In the genomic region with DNA sequence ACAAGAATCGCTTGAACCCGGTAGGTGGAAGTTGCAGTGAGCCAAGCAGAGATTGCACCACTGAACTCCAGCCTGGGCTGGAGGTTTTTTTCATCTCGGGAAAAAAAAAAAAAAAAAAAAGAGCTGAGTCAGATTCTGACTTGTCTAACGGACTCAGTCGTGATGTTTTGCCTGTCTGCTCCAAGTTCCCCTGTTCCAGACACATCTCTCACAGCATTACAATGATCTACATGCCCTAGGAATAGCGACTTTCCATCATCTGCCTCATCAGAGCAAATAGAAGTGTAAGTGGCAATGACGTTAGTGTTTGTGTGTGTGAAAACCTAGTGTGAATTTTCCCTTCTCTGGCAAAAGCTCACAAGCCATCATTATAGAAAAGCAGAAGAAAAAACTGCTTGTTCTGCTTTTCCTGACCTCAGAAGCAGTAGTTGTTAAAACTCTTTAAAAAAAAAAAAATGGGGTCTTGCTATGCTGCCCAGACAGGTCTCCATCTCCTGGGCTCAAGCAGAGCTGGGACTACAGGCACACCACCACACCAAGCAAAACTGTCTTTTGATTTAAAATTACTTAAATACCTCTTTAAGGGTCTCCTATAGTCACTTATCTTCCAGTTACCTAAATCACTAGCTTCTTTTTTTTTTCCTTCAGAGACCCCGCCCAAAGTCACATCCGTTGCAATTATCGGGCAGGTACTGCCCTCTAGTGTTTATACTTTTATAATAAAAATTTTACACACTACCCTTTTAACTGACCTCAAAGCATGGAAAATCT, we compare ENCODE assay signal across 8 cellular contexts. TPM values are rescaled to one million over a fixed set of nuclear protein-coding genes. Genes with fewer than 3 reads are reported as not detected.
DNase-seq lines count a peak whose midpoint lies in the region; ATAC-seq and TF ChIP-seq lines count a peak whose summit lies in the region.

No MANE protein-coding gene starts in this region.

- peak in 3 of 7 experiments; percentile 5 to 12 (median 8) for DNase-seq in CD8-positive, alpha-beta T cell
- no peak for DNase-seq in HFF-Myc (ENCODE audit: extremely low read depth, low read depth)
- DNase-seq in NOMO-1 treated with DMSO at 0.1 percent for 48 hours (lab: John Stamatoyannopoulos, UW; ENCODE audit: unreplicated experiment) = peak; percentile 89
- DNase-seq in activated naive CD8-positive, alpha-beta T cell treated with anti-CD3 and anti-CD28 coated beads, Interleukin-2, amount 50 U/mL, for 24 hours = no peak
- no peak for DNase-seq in right atrium auricular region (ENCODE audit: low spot score)
- no peak for DNase-seq in stimulated activated CD4-positive, alpha-beta T cell treated with anti-CD3 and anti-CD28 coated beads, Interleukin-4, amount 100 ng/mL, for 1 hour

- intact Hi-C loops in CD8-positive, alpha-beta T cell (cut with DNase I, micrococcal nuclease) = loop anchor here (1.0 to 2.0 kb wide), 5 partner anchors 22 to 298 kb away; no protein-coding TSS in a partner anchor

- peak overlapping the region; percentile 71 for H3K9ac ChIP-seq in skeletal muscle satellite cell (ENCODE audit: low read depth, low read length)

- TF ChIP-seq CTCF in CD8-positive, alpha-beta T cell (IDR thresholded peaks at IDR 0.05) = peak; percentile 91
- TF ChIP-seq CTCF in HFF-Myc (IDR thresholded peaks at IDR 0.05; ENCODE audit: low read depth, low read length, missing control alignments) = peak; percentile 34
- TF ChIP-seq CTCF in right atrium auricular region (IDR thresholded peaks at IDR 0.05) = peak; percentile 12 to 76

- peak overlapping the region; percentile 32 for H3K4me3 Mint-ChIP-seq in CD8-positive, alpha-beta T cell
- H3K4me3 Mint-ChIP-seq in activated naive CD8-positive, alpha-beta T cell treated with anti-CD3 and anti-CD28 coated beads, Interleukin-2, amount 50 U/mL, for 24 hours = peak overlapping the region; percentile 48

- peaks cover 7% of the 10 kb centered on the region for H3K4me1 Mint-ChIP-seq in CD8-positive, alpha-beta T cell (ENCODE audit: low read depth)
- H3K4me1 Mint-ChIP-seq in activated naive CD8-positive, alpha-beta T cell treated with anti-CD3 and anti-CD28 coated beads, Interleukin-2, amount 50 U/mL, for 24 hours = peaks cover 12% of the 10 kb centered on the region

- no peak overlapping the region for H3K27ac Mint-ChIP-seq in CD8-positive, alpha-beta T cell
- H3K27ac Mint-ChIP-seq in activated naive CD8-positive, alpha-beta T cell treated with anti-CD3 and anti-CD28 coated beads, Interleukin-2, amount 50 U/mL, for 24 hours = peak overlapping the region; percentile 68

- POLR2A ChIA-PET in CD8-positive, alpha-beta T cell (lab: Charles Lee) = interaction anchor here (0.7 to 1.3 kb wide), 8 partner anchors 21 to 299 kb away, joined by 3 to 14 read pairs (median 4); a partner anchor contains a TSS

- no peaks in the 10 kb centered on the region for H3K9me3 Mint-ChIP-seq in CD8-positive, alpha-beta T cell
- H3K9me3 Mint-ChIP-seq in activated naive CD8-positive, alpha-beta T cell treated with anti-CD3 and anti-CD28 coated beads, Interleukin-2, amount 50 U/mL, for 24 hours = no peaks in the 10 kb centered on the region

- no peaks in the 10 kb centered on the region for H3K36me3 Mint-ChIP-seq in CD8-positive, alpha-beta T cell
- no peaks in the 10 kb centered on the region for H3K36me3 Mint-ChIP-seq in activated naive CD8-positive, alpha-beta T cell treated with anti-CD3 and anti-CD28 coated beads, Interleukin-2, amount 50 U/mL, for 24 hours (ENCODE audit: low read depth)

- peaks cover 5% of the 10 kb centered on the region for H3K4me1 ChIP-seq in CD8-positive, alpha-beta T cell (ENCODE audit: insufficient read depth, low read length)
- H3K4me1 ChIP-seq in right atrium auricular region (peaks cover 0 to 12% of the 10 kb centered on the region in 2 donors), skeletal muscle satellite cell (ENCODE audit: control insufficient read depth, insufficient read depth, low read length) (peaks cover 18% of the 10 kb centered on the region)

- CTCF ChIA-PET in CD8-positive, alpha-beta T cell (lab: Charles Lee) = interaction anchor here (0.6 to 3.2 kb wide), 45 partner anchors 8 to 339 kb away, joined by 3 to 78 read pairs (median 5); a partner anchor contains a TSS

- no peak overlapping the region for H3K27ac ChIP-seq in CD8-positive, alpha-beta T cell (ENCODE audit: low read depth, low read length)
- H3K27ac ChIP-seq in right atrium auricular region = peak overlapping the region in 1 of 2 donors; percentile 44

- H3K4me2 ChIP-seq in skeletal muscle satellite cell (ENCODE audit: low read length) = peak overlapping the region; percentile 73

- peak; percentile 78 for ATAC-seq in CD8-positive, alpha-beta T cell
- peak; percentile 69 for ATAC-seq in activated naive CD8-positive, alpha-beta T cell treated with anti-CD3 and anti-CD28 coated beads, Interleukin-2, amount 50 U/mL, for 24 hours
- no peak for ATAC-seq in GM19395 (IDR thresholded peaks at IDR 0.05; ENCODE audit: unreplicated experiment)

- H3K36me3 ChIP-seq in CD8-positive, alpha-beta T cell (ENCODE audit: insufficient read depth, low read length) = no peaks in the 10 kb centered on the region
- H3K36me3 ChIP-seq in right atrium auricular region = no peaks in the 10 kb centered on the region
- no peaks in the 10 kb centered on the region for H3K36me3 ChIP-seq in skeletal muscle satellite cell (ENCODE audit: insufficient read depth, low read length)

- H3K27me3 ChIP-seq in CD8-positive, alpha-beta T cell (ENCODE audit: insufficient read depth, low read length) = no peaks in the 10 kb centered on the region
- no peaks in the 10 kb centered on the region for H3K27me3 ChIP-seq in right atrium auricular region
- no peaks in the 10 kb centered on the region for H3K27me3 ChIP-seq in skeletal muscle satellite cell (ENCODE audit: control insufficient read depth, insufficient read depth, low read length)

- H3K9me3 ChIP-seq in CD8-positive, alpha-beta T cell (ENCODE audit: low read length) = no peaks in the 10 kb centered on the region
- H3K9me3 ChIP-seq in right atrium auricular region = peaks cover 0 to 3% of the 10 kb centered on the region in 2 donors
- H3K9me3 ChIP-seq in skeletal muscle satellite cell (replicated peaks; ENCODE audit: low read length) = no peaks in the 10 kb centered on the region

- no peak overlapping the region for H3K4me3 ChIP-seq in CD8-positive, alpha-beta T cell (ENCODE audit: low read depth, low read length)
- H3K4me3 ChIP-seq in HFF-Myc (replicated peaks; ENCODE audit: low read depth, low read length) = no peak overlapping the region
- H3K4me3 ChIP-seq in right atrium auricular region = peak overlapping the region in 1 of 2 donors; percentile 6
- H3K4me3 ChIP-seq in skeletal muscle satellite cell (ENCODE audit: low read length) = peak overlapping the region; percentile 56

- H3K27me3 Mint-ChIP-seq in CD8-positive, alpha-beta T cell (ENCODE audit: low read depth) = no peaks in the 10 kb centered on the region
- H3K27me3 Mint-ChIP-seq in activated naive CD8-positive, alpha-beta T cell treated with anti-CD3 and anti-CD28 coated beads, Interleukin-2, amount 50 U/mL, for 24 hours = no peaks in the 10 kb centered on the region

RNA-seq across cellular contexts. Expression of a gene that starts 37.3 kb away (rescaled TPM):
- total RNA-seq in CD8-positive, alpha-beta T cell = 10 to 100 TPM; 82.5 to 90.1 TPM
- 10 to 100 TPM; 21.2 to 77.4 TPM for total RNA-seq in right atrium auricular region
- total RNA-seq in skeletal muscle satellite cell (2012; rRNA removed) = 24.8 and 27.1 TPM in 2 replicates

RNA-seq across cellular contexts. Expression of a gene that starts 48.9 kb away (rescaled TPM):
- 10 to 100 TPM; 30.6 to 35.0 TPM for total RNA-seq in CD8-positive, alpha-beta T cell
- total RNA-seq in right atrium auricular region = 10 to 100 TPM; 19.0 to 24.5 TPM
- total RNA-seq in skeletal muscle satellite cell (2012; rRNA removed) = 17.9 and 22.3 TPM in 2 replicates

Comparison
In these comparisons a context has a peak if more than half of its experiments do, and no peak if none do; other contexts are left out.
1. CTCF ChIP-seq: peak in every context shown above with its lines; median percentile 91 in CD8-positive, alpha-beta T cell; 44 in right atrium auricular region; 34 in HFF-Myc.